ENCODE assay signal across 29 cellular contexts in the genomic region with DNA sequence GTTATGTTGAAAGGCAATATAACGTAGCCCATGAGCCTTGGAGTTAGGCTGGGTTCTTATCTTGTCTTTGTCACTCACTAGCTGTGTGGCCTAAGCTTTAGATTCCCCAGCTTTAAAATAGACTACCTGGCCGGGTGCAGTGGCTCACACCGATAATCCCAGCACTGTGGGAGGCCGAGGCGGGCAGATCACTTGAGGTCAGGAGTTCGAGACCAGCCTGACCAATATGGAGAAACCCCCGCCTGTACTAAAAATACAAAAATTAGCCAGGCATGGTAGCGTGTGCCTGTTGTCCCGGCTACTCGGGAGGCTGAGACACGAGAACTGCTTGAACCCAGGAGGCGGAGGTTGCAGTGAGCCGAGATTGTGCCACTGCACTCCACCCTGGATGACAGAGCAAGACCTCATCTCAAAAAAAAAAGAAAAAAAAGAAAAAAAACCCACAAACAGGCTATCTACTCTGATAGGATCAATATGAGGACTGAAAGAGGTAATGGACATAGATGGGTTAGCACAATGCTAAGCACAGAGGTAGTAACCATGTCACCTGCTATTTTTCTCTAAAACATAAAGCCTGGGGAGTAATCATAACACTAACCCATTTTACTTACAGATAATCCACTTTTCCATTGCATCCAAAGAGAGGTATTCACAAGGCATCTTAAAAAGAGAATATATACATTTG.
"Had no signal": no experiment of that assay in that cellular context is flagged by ENCODE, and none has a peak within 500 bp of the region (broad histone marks: within the 10 kb centered on the region; RNA-seq: fewer than 3 reads in every experiment).

No MANE protein-coding gene starts in this region.

- H3K36me3 ChIP-seq: uterus had no signal

- H3K27ac ChIP-seq: stomach, suprapubic skin, testis, thoracic aorta, thyroid gland, tibial artery, tibial nerve, transverse colon, upper lobe of left lung, upper lobe of right lung, uterus, vagina had no signal

- H3K4me3 ChIP-seq: stomach, suprapubic skin, testis, thoracic aorta, thyroid gland, tibial artery, tibial nerve, transverse colon, upper lobe of left lung, upper lobe of right lung, uterus, vagina had no signal

- H3K4me1 ChIP-seq: suprapubic skin, testis, thyroid gland, tibial nerve, transverse colon, upper lobe of left lung, upper lobe of right lung, uterus, vagina had no signal

- H3K36me3 Mint-ChIP-seq: stimulated activated memory B cell treated with anti-CD40 and anti-IgM and Interleukin-4, amounts not matched to agents 10 μg/mL and 1 μg/mL and 100 μg/mL, for 72 hours; stimulated activated naive B cell treated with anti-CD40 and anti-IgM and Interleukin-4, amounts not matched to agents 10 μg/mL and 1 μg/mL and 100 μg/mL, for 72 hours had no signal

- H3K27me3 ChIP-seq: stomach, suprapubic skin, testis, thyroid gland, tibial artery, tibial nerve, transverse colon, upper lobe of left lung, upper lobe of right lung, uterus, vagina had no signal

- ATAC-seq: stimulated activated effector memory CD8-positive, alpha-beta T cell treated with anti-CD3 and anti-CD28 coated beads, Interleukin-12 subunit alpha, Interleukin-12 subunit beta, amount 100 ng/mL, for 72 hours; stimulated activated memory B cell treated with anti-CD40 and anti-IgM and Interleukin-4, amounts not matched to agents 10 μg/mL and 1 μg/mL and 100 μg/mL, for 72 hours; stimulated activated naive B cell treated with anti-CD40 and anti-IgM and Interleukin-4, amounts not matched to agents 10 μg/mL and 1 μg/mL and 100 μg/mL, for 72 hours; stimulated activated naive CD8-positive, alpha-beta T cell treated with anti-CD3 and anti-CD28 coated beads, Interleukin-15, amount 100 ng/mL, for 72 hours; stimulated activated naive CD8-positive, alpha-beta T cell treated with anti-CD3 and anti-CD28 coated beads, Interleukin-15, Interleukin-2, amounts not matched to agents 100 U/mL and 50 U/mL, for 24 hours; upper lobe of right lung had no signal

- H3K9me3 ChIP-seq: stomach, suprapubic skin, testis, thoracic aorta, thyroid gland, tibial artery, tibial nerve, transverse colon, upper lobe of left lung, upper lobe of right lung, uterus, vagina had no signal

- H3K4me1 Mint-ChIP-seq: stimulated activated effector memory CD8-positive, alpha-beta T cell treated with anti-CD3 and anti-CD28 coated beads, Interleukin-12 subunit alpha, Interleukin-12 subunit beta, amount 100 ng/mL, for 72 hours; stimulated activated memory B cell treated with anti-CD40 and anti-IgM and Interleukin-4, amounts not matched to agents 10 μg/mL and 1 μg/mL and 100 μg/mL, for 72 hours; stimulated activated naive B cell treated with anti-CD40 and anti-IgM and Interleukin-4, amounts not matched to agents 10 μg/mL and 1 μg/mL and 100 μg/mL, for 72 hours; stimulated activated naive CD8-positive, alpha-beta T cell treated with anti-CD3 and anti-CD28 coated beads, Interleukin-15, amount 100 ng/mL, for 72 hours had no signal

- H3K4me3 Mint-ChIP-seq: stimulated activated effector memory CD8-positive, alpha-beta T cell treated with anti-CD3 and anti-CD28 coated beads, Interleukin-12 subunit alpha, Interleukin-12 subunit beta, amount 100 ng/mL, for 72 hours; stimulated activated memory B cell treated with anti-CD40 and anti-IgM and Interleukin-4, amounts not matched to agents 10 μg/mL and 1 μg/mL and 100 μg/mL, for 72 hours; stimulated activated naive B cell treated with anti-CD40 and anti-IgM and Interleukin-4, amounts not matched to agents 10 μg/mL and 1 μg/mL and 100 μg/mL, for 72 hours; stimulated activated naive CD8-positive, alpha-beta T cell treated with anti-CD3 and anti-CD28 coated beads, Interleukin-15, amount 100 ng/mL, for 72 hours; stimulated activated naive CD8-positive, alpha-beta T cell treated with anti-CD3 and anti-CD28 coated beads, Interleukin-15, Interleukin-2, amounts not matched to agents 100 ng/mL and 50 ng/mL, for 24 hours; type B pancreatic cell had no signal

- FAIRE-seq: urothelium cell line had no signal

- DNase-seq: stimulated activated CD4-positive, alpha-beta T cell treated with anti-CD3 and anti-CD28 coated beads, Interleukin-2, amount 100 ng/mL, for 48 hours; stimulated activated CD4-positive, alpha-beta T cell treated with anti-CD3 and anti-CD28 coated beads, Interleukin-4, amount 100 ng/mL, for 1 hour; stimulated activated CD4-positive, alpha-beta T cell treated with anti-CD3 and anti-CD28 coated beads, Interleukin-4, amount 100 ng/mL, for 24 hours; stimulated activated CD4-positive, alpha-beta T cell treated with anti-CD3 and anti-CD28 coated beads, Interleukin-4, amount 100 ng/mL, for 4 hours; stimulated activated CD8-positive, alpha-beta memory T cell treated with anti-CD3 and anti-CD28 coated beads, Interleukin-4, amount 100 ng/mL, for 48 hours; stimulated activated naive B cell treated with anti-CD40 and anti-IgM and Interleukin-4, amounts not matched to agents 10 μg/mL and 1 μg/mL and 100 μg/mL, for 72 hours; stimulated activated naive CD4-positive, alpha-beta T cell; stimulated activated naive CD4-positive, alpha-beta T cell treated with Interleukin-2 at 50 U/mL for 16 hours; stimulated activated naive CD8-positive, alpha-beta T cell treated with anti-CD3 and anti-CD28 coated beads, Interleukin-15, amount 100 ng/mL, for 72 hours; stimulated activated naive CD8-positive, alpha-beta T cell treated with anti-CD3 and anti-CD28 coated beads, Interleukin-15, Interleukin-2, amounts not matched to agents 100 U/mL and 50 U/mL, for 24 hours; stomach; substantia nigra; testis; thyroid gland; tibial artery; transverse colon; trophoblast cell; upper lobe of right lung; uterus had no signal

- H3K27ac Mint-ChIP-seq: stimulated activated effector memory CD8-positive, alpha-beta T cell treated with anti-CD3 and anti-CD28 coated beads, Interleukin-12 subunit alpha, Interleukin-12 subunit beta, amount 100 ng/mL, for 72 hours; stimulated activated memory B cell treated with anti-CD40 and anti-IgM and Interleukin-4, amounts not matched to agents 10 μg/mL and 1 μg/mL and 100 μg/mL, for 72 hours; stimulated activated naive B cell treated with anti-CD40 and anti-IgM and Interleukin-4, amounts not matched to agents 10 μg/mL and 1 μg/mL and 100 μg/mL, for 72 hours; stimulated activated naive CD8-positive, alpha-beta T cell treated with anti-CD3 and anti-CD28 coated beads, Interleukin-15, amount 100 ng/mL, for 72 hours; stimulated activated naive CD8-positive, alpha-beta T cell treated with anti-CD3 and anti-CD28 coated beads, Interleukin-15, Interleukin-2, amounts not matched to agents 100 ng/mL and 50 ng/mL, for 24 hours; type B pancreatic cell had no signal

- H3K27me3 Mint-ChIP-seq: type B pancreatic cell had no signal

- H3K9me3 Mint-ChIP-seq: stimulated activated effector memory CD8-positive, alpha-beta T cell treated with anti-CD3 and anti-CD28 coated beads, Interleukin-12 subunit alpha, Interleukin-12 subunit beta, amount 100 ng/mL, for 72 hours; stimulated activated memory B cell treated with anti-CD40 and anti-IgM and Interleukin-4, amounts not matched to agents 10 μg/mL and 1 μg/mL and 100 μg/mL, for 72 hours; stimulated activated naive B cell treated with anti-CD40 and anti-IgM and Interleukin-4, amounts not matched to agents 10 μg/mL and 1 μg/mL and 100 μg/mL, for 72 hours; stimulated activated naive CD8-positive, alpha-beta T cell treated with anti-CD3 and anti-CD28 coated beads, Interleukin-15, amount 100 ng/mL, for 72 hours; stimulated activated naive CD8-positive, alpha-beta T cell treated with anti-CD3 and anti-CD28 coated beads, Interleukin-15, Interleukin-2, amounts not matched to agents 100 ng/mL and 50 ng/mL, for 24 hours; type B pancreatic cell had no signal
